Comparison of ENCODE assay signal across 8 cellular contexts in genomic region chrX:36898301-36898700, GRCh38.
DNase-seq lines count a peak whose midpoint lies in the region; ATAC-seq and TF ChIP-seq lines count a peak whose summit lies in the region.

No MANE protein-coding gene starts in this region.

- no peak overlapping the region for H3K4me3 Mint-ChIP-seq in Caco-2 (ENCODE audit: unreplicated experiment)
- no peak overlapping the region for H3K4me3 Mint-ChIP-seq in glutamatergic neuron (ENCODE audit: unreplicated experiment)

- no peaks in the 10 kb centered on the region for H3K36me3 Mint-ChIP-seq in Caco-2 (ENCODE audit: insufficient read depth, unreplicated experiment)
- no peaks in the 10 kb centered on the region for H3K36me3 Mint-ChIP-seq in glutamatergic neuron (ENCODE audit: unreplicated experiment)

- no peak overlapping the region for H3K27ac Mint-ChIP-seq in Caco-2 (ENCODE audit: unreplicated experiment)
- H3K27ac Mint-ChIP-seq in glutamatergic neuron (ENCODE audit: unreplicated experiment) = no peak overlapping the region

- H3K27me3 Mint-ChIP-seq in Caco-2 (ENCODE audit: insufficient read depth, unreplicated experiment) = no peaks in the 10 kb centered on the region
- peaks cover 2% of the 10 kb centered on the region for H3K27me3 Mint-ChIP-seq in glutamatergic neuron (ENCODE audit: unreplicated experiment)

- CTCF ChIA-PET in Caco-2 (lab: Charles Lee) = no interaction called here

- peak in 1 of 2 experiments; percentile 1 for DNase-seq in Caco-2
- peak; percentile 31 for DNase-seq in NCI-H526 treated with DMSO at 0.1 percent for 48 hours (lab: John Stamatoyannopoulos, UW)
- DNase-seq in glutamatergic neuron = no peak
- no peak for DNase-seq in putamen (ENCODE audit: low spot score)
- DNase-seq in OCI-M2 (lab: John Stamatoyannopoulos, UW; ENCODE audit: unreplicated experiment) = no peak
- DNase-seq in NCI-H2107 treated with DMSO at 0.1 percent for 48 hours (lab: John Stamatoyannopoulos, UW; ENCODE audit: unreplicated experiment) = no peak

- H3K4me1 Mint-ChIP-seq in Caco-2 (ENCODE audit: low read depth, unreplicated experiment) = no peaks in the 10 kb centered on the region
- peaks cover 3% of the 10 kb centered on the region for H3K4me1 Mint-ChIP-seq in glutamatergic neuron (ENCODE audit: low read depth, unreplicated experiment)

- POLR2A ChIA-PET in Caco-2 (lab: Charles Lee) = no interaction called here

- H3K4me1 ChIP-seq in Caco-2 = no peaks in the 10 kb centered on the region

- no TSS peak for BruUV-seq in Caco-2 (replicated peaks; lab: Mats Ljungman, UMichigan)

- no peaks in the 10 kb centered on the region for H3K36me3 ChIP-seq in Caco-2 (ENCODE audit: control insufficient read depth, insufficient read depth, low read length)

- no peak overlapping the region for H3K4me3 ChIP-seq in Caco-2 (ENCODE audit: low read depth, low read length)

- no peaks in the 10 kb centered on the region for H3K9me3 ChIP-seq in Caco-2

- H3K9me3 Mint-ChIP-seq in Caco-2 (ENCODE audit: unreplicated experiment) (no peaks in the 10 kb centered on the region), glutamatergic neuron (ENCODE audit: unreplicated experiment) (peaks cover 3% of the 10 kb centered on the region)

- TF ChIP-seq CTCF in Caco-2 (IDR thresholded peaks at IDR 0.05; ENCODE audit: insufficient read depth in 1 of 2, low read depth in 1 of 2, low read length in 1 of 2, severe bottlenecking in 1 of 2, unreplicated experiment in 1 of 2) (peak; percentile 10 to 57), glutamatergic neuron (IDR thresholded peaks at IDR 0.05; ENCODE audit: partially characterized antibody, unreplicated experiment) (peak; percentile 52)

- intact Hi-C loops in Caco-2 (cut with micrococcal nuclease; ENCODE audit: unreplicated experiment) = no loop called here

- ATAC-seq in GM19463 (IDR thresholded peaks at IDR 0.05; ENCODE audit: unreplicated experiment) (peak; percentile 77), HG02588 (IDR thresholded peaks at IDR 0.05; ENCODE audit: unreplicated experiment) (no peak)

- no peaks in the 10 kb centered on the region for H3K27me3 ChIP-seq in Caco-2 (replicated peaks; ENCODE audit: control insufficient read depth, insufficient read depth, low read length)
